ENCODE assay signal across 8 cellular contexts in genomic region chr10:46282460-46283216, GRCh38. TPM values are rescaled to one million over a fixed set of nuclear protein-coding genes. Genes with fewer than 3 reads are reported as not detected.
DNase-seq lines count a peak whose midpoint lies in the region; ATAC-seq and TF ChIP-seq lines count a peak whose summit lies in the region.

No MANE protein-coding gene starts in this region.

- peak; percentile 22 for TF ChIP-seq POLR2A in erythroblast (IDR thresholded peaks at IDR 0.05; ENCODE audit: low read length)

- H3K27me3 ChIP-seq in mononuclear cell (ENCODE audit: insufficient read depth, low read length), result peaks cover 4% of the 10 kb centered on the region

- DNase-seq in A172 (ENCODE audit: low spot score) (peak; percentile 64), NCI-H510A (lab: John Stamatoyannopoulos, UW) (peak; percentile 59), activated T-cell treated with anti-CD3 and anti-CD28 coated beads for 48 hours (ENCODE audit: low read depth) (peak; percentile 59), erythroblast (lab: John Stamatoyannopoulos, UW) (peak; percentile 91 to 95), KG1 (lab: John Stamatoyannopoulos, UW) (no peak)
- DNase-seq in stimulated activated CD8-positive, alpha-beta memory T cell treated with anti-CD3 and anti-CD28 coated beads, Interleukin-4, amount 100 ng/mL, for 24 hours (ENCODE audit: low read depth), result peak; percentile 42

- peak; percentile 35 for ATAC-seq in GM19324 (IDR thresholded peaks at IDR 0.05; ENCODE audit: low FRiP score, unreplicated experiment)

- peaks cover 32% of the 10 kb centered on the region for H3K4me1 ChIP-seq in mononuclear cell (ENCODE audit: insufficient read depth, low read length)

- peak overlapping the region; percentile 30 for H3K4me3 ChIP-seq in mononuclear cell (ENCODE audit: low read length)

- no peaks in the 10 kb centered on the region for H3K9me3 ChIP-seq in mononuclear cell (ENCODE audit: low read depth, low read length)

RNA-seq across cellular contexts. Expression of gene ANTXRL, which starts 4.2 kb away (rescaled TPM):
- total RNA-seq in A172 (2014; rRNA removed; shearing (Covaris generic)), result 1.8 TPM in 1 of 2 replicates, not detected in the other
- not detected for total RNA-seq in mononuclear cell
